In genomic region chr1:48469616-48470500, GRCh38 we compare ENCODE assay signal across 8 cellular contexts. TPM values are rescaled to one million over a fixed set of nuclear protein-coding genes. Genes with fewer than 3 reads are reported as not detected.
A peak's percentile ranks its signal among the peaks of the same experiment; 100 is the strongest.
DNase-seq lines count a peak whose midpoint lies in the region; ATAC-seq and TF ChIP-seq lines count a peak whose summit lies in the region.

No MANE protein-coding gene starts in this region.

- intact Hi-C loops in body of pancreas (cut with DNase I), result no loop called here

- peak overlapping the region; percentile 91 for H3K4me2 ChIP-seq in skeletal muscle satellite cell (ENCODE audit: low read length)

- H3K27ac Mint-ChIP-seq in T-helper 2 cell treated with Interferon-gamma antibody and Interleukin-4, amounts not matched to agents 5 μg/mL and 100 μg/mL, for 36 hours, result no peak overlapping the region

- no peak for TF ChIP-seq CTCF in body of pancreas (IDR thresholded peaks at IDR 0.05)

- peak overlapping the region; percentile 9 for H3K4me3 Mint-ChIP-seq in T-helper 2 cell treated with Interferon-gamma antibody and Interleukin-4, amounts not matched to agents 5 μg/mL and 100 μg/mL, for 36 hours

- peaks cover 26% of the 10 kb centered on the region for H3K4me1 ChIP-seq in body of pancreas
- peaks cover 26% of the 10 kb centered on the region for H3K4me1 ChIP-seq in skeletal muscle satellite cell (ENCODE audit: control insufficient read depth, insufficient read depth, low read length)

- no peaks in the 10 kb centered on the region for H3K27me3 ChIP-seq in body of pancreas
- no peaks in the 10 kb centered on the region for H3K27me3 ChIP-seq in skeletal muscle satellite cell (ENCODE audit: control insufficient read depth, insufficient read depth, low read length)

- peak in 2 of 3 donors; percentile 41 to 45 for TF ChIP-seq POLR2A in body of pancreas (IDR thresholded peaks at IDR 0.05)

- peak overlapping the region; percentile 49 to 87 (median 73) for H3K27ac ChIP-seq in body of pancreas

- no peak overlapping the region for H3K4me3 ChIP-seq in body of pancreas
- H3K4me3 ChIP-seq in skeletal muscle satellite cell (ENCODE audit: low read length), result peak overlapping the region; percentile 82

- H3K36me3 ChIP-seq in body of pancreas (replicated peaks in 1 of 2; ENCODE audit: insufficient read depth in 1 of 2, low read depth in 2 of 2) (no peaks in the 10 kb centered on the region), skeletal muscle satellite cell (ENCODE audit: insufficient read depth, low read length) (no peaks in the 10 kb centered on the region)

- H3K9me3 Mint-ChIP-seq in T-helper 2 cell treated with Interferon-gamma antibody and Interleukin-4, amounts not matched to agents 5 μg/mL and 100 μg/mL, for 36 hours, result peaks cover under 1% of the 10 kb centered on the region

- DNase-seq in T-helper 2 cell treated with Interferon-gamma antibody and Interleukin-4, amounts not matched to agents 5 μg/mL and 100 μg/mL, for 36 hours (ENCODE audit: low spot score), result no peak
- DNase-seq in T-helper 2 cell, result no peak
- DNase-seq in body of pancreas, result peak; percentile 60 to 83 (median 72)
- peak; percentile 75 for DNase-seq in iris pigment epithelial cell (ENCODE audit: low read depth)
- DNase-seq in NCI-H69 (lab: John Stamatoyannopoulos, UW), result no peak

- peaks cover 29% of the 10 kb centered on the region for H3K27me3 Mint-ChIP-seq in T-helper 2 cell treated with Interferon-gamma antibody and Interleukin-4, amounts not matched to agents 5 μg/mL and 100 μg/mL, for 36 hours (ENCODE audit: low read depth)

- H3K4me1 Mint-ChIP-seq in T-helper 2 cell treated with Interferon-gamma antibody and Interleukin-4, amounts not matched to agents 5 μg/mL and 100 μg/mL, for 36 hours (ENCODE audit: low read depth), result peaks cover 15% of the 10 kb centered on the region

- no peaks in the 10 kb centered on the region for H3K9me3 ChIP-seq in body of pancreas
- H3K9me3 ChIP-seq in skeletal muscle satellite cell (replicated peaks; ENCODE audit: low read length), result no peaks in the 10 kb centered on the region

- ATAC-seq in body of pancreas (peak; percentile 68), HG03378 (IDR thresholded peaks at IDR 0.05; ENCODE audit: unreplicated experiment) (no peak), GM18520 (IDR thresholded peaks at IDR 0.05; ENCODE audit: unreplicated experiment) (no peak)

- peaks cover 2% of the 10 kb centered on the region for H3K36me3 Mint-ChIP-seq in T-helper 2 cell treated with Interferon-gamma antibody and Interleukin-4, amounts not matched to agents 5 μg/mL and 100 μg/mL, for 36 hours (ENCODE audit: low read depth)

- peak overlapping the region; percentile 71 for H3K9ac ChIP-seq in skeletal muscle satellite cell (ENCODE audit: low read depth, low read length)

- 5 to 6% methylated on average over 12 of the region's 12 CpGs for WGBS in body of pancreas, 2 donors

RNA-seq across cellular contexts. Expression of gene SPATA6, which starts 2.1 kb away (rescaled TPM):
- total RNA-seq in body of pancreas, result 10 to 100 TPM in 1 of 2 donors, 1 to 10 TPM in 1; 5.3 to 15.8 TPM
- 2.8 and 4.1 TPM in 2 replicates for total RNA-seq in skeletal muscle satellite cell (2012; rRNA removed)

Comparison
In these comparisons a context has a peak if more than half of its experiments do, and no peak if none do; other contexts are left out.
1. DNase-seq: peak in body of pancreas (4 of 4) and iris pigment epithelial cell (single experiment); none in T-helper 2 cell treated with Interferon-gamma antibody and Interleukin-4, amounts not matched to agents 5 μg/mL and 100 μg/mL, for 36 hours (single experiment), T-helper 2 cell (0 of 5) and NCI-H69 (single experiment).